In genomic region chr14:61107896-61108295, GRCh38 we compare ENCODE assay signal across 23 cellular contexts.
DNase-seq lines count a peak whose midpoint lies in the region; FAIRE-seq and TF ChIP-seq lines count a peak whose summit lies in the region.
"Had no signal": no experiment of that assay in that cellular context is flagged by ENCODE, and none has a peak within 500 bp of the region (broad histone marks: within the 10 kb centered on the region; RNA-seq: fewer than 3 reads in every experiment).

No MANE protein-coding gene starts in this region.

- H3K36me3 ChIP-seq in A673 (ENCODE audit: insufficient read depth, low read length, poor library complexity, severe bottlenecking) (no peaks in the 10 kb centered on the region), Karpas-422 (ENCODE audit: insufficient read depth, low read length) (no peaks in the 10 kb centered on the region), endothelial cell of umbilical vein (ENCODE audit: control insufficient read depth in 2 of 2, extremely low read depth in 1 of 2, insufficient read depth in 2 of 2, low read length in 2 of 2) (no peaks in the 10 kb centered on the region), HAP-1 (replicated peaks) (no peaks in the 10 kb centered on the region)
- H3K36me3 ChIP-seq: SJSA1 had no signal

- H3K27ac ChIP-seq in A673 (ENCODE audit: low read depth, low read length, poor library complexity, severe bottlenecking) (peak overlapping the region; percentile 51), Karpas-422 (ENCODE audit: low read length) (peak overlapping the region; percentile 89), endothelial cell of umbilical vein (ENCODE audit: insufficient read depth, low read depth, low read length) (no peak overlapping the region)
- H3K27ac ChIP-seq: 22Rv1, SJSA1 had no signal

- peaks cover 4% of the 10 kb centered on the region; the same call in 1 of the 2 replicates for H3K79me2 ChIP-seq in Karpas-422 (ENCODE audit: low read length)
- H3K79me2 ChIP-seq in endothelial cell of umbilical vein (ENCODE audit: control insufficient read depth, insufficient read depth, low read length) = no peaks in the 10 kb centered on the region

- H3K27ac Mint-ChIP-seq in neural crest cell (ENCODE audit: unreplicated experiment) = peak overlapping the region; percentile 68
- H3K27ac Mint-ChIP-seq: B cell, IgD-negative memory B cell had no signal

- no peak for DNase-seq in A673 (ENCODE audit: low spot score)
- no peak for DNase-seq in Karpas-422
- peak; percentile 13 for DNase-seq in endothelial cell of umbilical vein (ENCODE audit: low read depth, low spot score)
- DNase-seq in neural crest cell (ENCODE audit: low read depth, low spot score) = no peak
- DNase-seq in SK-N-DZ (ENCODE audit: low spot score) = no peak
- DNase-seq in activated CD4-positive, CD25-positive, alpha-beta regulatory T cell treated with anti-CD3 and anti-CD28 coated beads, Interleukin-2, amount 50 U/mL, for 72 hours = no peak
- DNase-seq in HK-2 (ENCODE audit: unreplicated experiment) = no peak
- no peak for DNase-seq in HAP-1 (ENCODE audit: low spot score in 2 of 2)
- DNase-seq: DMS79, MV-4-11, NCI-H1105 treated with DMSO at 0.1 percent for 48 hours, NCI-H1694, NCI-H2081, NCI-H2171, NCI-H345, NCI-H524, OCI-M1 had no signal

- BruUV-seq in A673 (replicated peaks; lab: Mats Ljungman, UMichigan) = no TSS peak
- no TSS peak for BruUV-seq in endothelial cell of umbilical vein (replicated peaks; lab: Mats Ljungman, UMichigan)

- H3K9me3 Mint-ChIP-seq in neural crest cell = no peaks in the 10 kb centered on the region

- no peak overlapping the region for H3K4me3 Mint-ChIP-seq in neural crest cell
- H3K4me3 Mint-ChIP-seq: B cell, IgD-negative memory B cell had no signal

- H3K9ac ChIP-seq in Karpas-422 (ENCODE audit: low read length) (peak overlapping the region; percentile 50), endothelial cell of umbilical vein (replicated peaks; ENCODE audit: extremely low read depth, insufficient read depth, low read length) (no peak overlapping the region)

- in situ Hi-C loops in HAP-1 (cut with MboI; ENCODE audit: low sequenced_read_pairs) = no loop called here

- H3K4me2 ChIP-seq in Karpas-422 (ENCODE audit: low read depth, low read length, poor library complexity, severe bottlenecking) = peak overlapping the region; percentile 1
- no peak overlapping the region for H3K4me2 ChIP-seq in endothelial cell of umbilical vein (ENCODE audit: insufficient read depth, low read length)

- H2AFZ ChIP-seq in Karpas-422 (ENCODE audit: low read length) (no peak overlapping the region), endothelial cell of umbilical vein (ENCODE audit: low read depth, low read length) (peak overlapping the region; percentile 13)

- no peak overlapping the region for H3K4me3 ChIP-seq in A673 (ENCODE audit: low read depth, low read length, poor library complexity, severe bottlenecking)
- no peak overlapping the region for H3K4me3 ChIP-seq in Karpas-422 (ENCODE audit: low read length)
- H3K4me3 ChIP-seq in endothelial cell of umbilical vein (replicated peaks in 1 of 3; ENCODE audit: insufficient read depth in 1 of 3, low read depth in 1 of 3, low read length in 3 of 3) = no peak overlapping the region
- H3K4me3 ChIP-seq in HAP-1 = no peak overlapping the region
- H3K4me3 ChIP-seq: SJSA1 had no signal

- H3K27me3 Mint-ChIP-seq in neural crest cell (ENCODE audit: low read depth) = no peaks in the 10 kb centered on the region

- H3K27me3 ChIP-seq in A673 (replicated peaks; ENCODE audit: insufficient read depth, low read depth, low read length, poor library complexity) (no peaks in the 10 kb centered on the region), Karpas-422 (ENCODE audit: low read length) (no peaks in the 10 kb centered on the region), endothelial cell of umbilical vein (ENCODE audit: control insufficient read depth in 2 of 2, insufficient read depth in 2 of 2, low read length in 2 of 2) (no peaks in the 10 kb centered on the region), HAP-1 (ENCODE audit: low read depth) (no peaks in the 10 kb centered on the region)
- H3K27me3 ChIP-seq: SJSA1 had no signal

- dilution Hi-C loops in endothelial cell of umbilical vein (cut with MboI; ENCODE audit: extremely low pct_ligation_motif_present, low sequenced_read_pairs) = no loop called here

- POLR2A ChIA-PET in A673 (lab: Charles Lee; ENCODE audit: low non-redundant PET) = no interaction called here
- POLR2A ChIA-PET in endothelial cell of umbilical vein (lab: Charles Lee) = no interaction called here

- H3K9me2 ChIP-seq in Karpas-422 (replicated peaks; ENCODE audit: insufficient read depth, low read length) = no peaks in the 10 kb centered on the region

- TF ChIP-seq CTCF in A673 (conservative IDR thresholded peaks at IDR 0.05; ENCODE audit: low read depth, low read length) (no peak), endothelial cell of umbilical vein (IDR thresholded peaks at IDR 0.05; ENCODE audit: extremely low read depth in 1 of 2, insufficient read depth in 1 of 2, low read depth in 1 of 2, low read length in 2 of 2) (no peak), neural crest cell (conservative IDR thresholded peaks at IDR 0.05) (no peak)

- H3K9me3 ChIP-seq in A673 (ENCODE audit: low read depth, low read length, poor library complexity, severe bottlenecking) = no peaks in the 10 kb centered on the region
- no peaks in the 10 kb centered on the region for H3K9me3 ChIP-seq in Karpas-422 (ENCODE audit: low read length)
- no peaks in the 10 kb centered on the region for H3K9me3 ChIP-seq in endothelial cell of umbilical vein (replicated peaks; ENCODE audit: control insufficient read depth, insufficient read depth, low read length)
- no peaks in the 10 kb centered on the region for H3K9me3 ChIP-seq in HAP-1
- H3K9me3 ChIP-seq: SJSA1 had no signal

- H3K4me1 ChIP-seq in A673 (ENCODE audit: insufficient read depth, low read length, poor library complexity, severe bottlenecking) = peaks cover 83% of the 10 kb centered on the region
- peaks cover 75% of the 10 kb centered on the region for H3K4me1 ChIP-seq in Karpas-422 (ENCODE audit: low read length)
- peaks cover 30% of the 10 kb centered on the region for H3K4me1 ChIP-seq in endothelial cell of umbilical vein (ENCODE audit: control insufficient read depth, extremely low read depth, insufficient read depth, low read length)
- H3K4me1 ChIP-seq in HAP-1 = no peaks in the 10 kb centered on the region

- no peak for TF ChIP-seq POLR2A in endothelial cell of umbilical vein (IDR thresholded peaks at IDR 0.05; ENCODE audit: low read depth, low read length)

- CTCF ChIA-PET in A673 (lab: Charles Lee) = no interaction called here
- CTCF ChIA-PET in endothelial cell of umbilical vein (lab: Charles Lee) = interaction anchor here (1.2 kb wide), 1 partner anchor 127 kb away, joined by 3 read pairs; the partner anchor contains the start of genes SLC38A6 and TRMT5

- intact Hi-C loops in A673 (cut with micrococcal nuclease; ENCODE audit: unreplicated experiment) (loop anchor here (5.0 kb wide), 1 partner anchor 39 kb away; no protein-coding TSS in a partner anchor), endothelial cell of umbilical vein (cut with micrococcal nuclease) (no loop called here)

- H4K20me1 ChIP-seq in Karpas-422 (ENCODE audit: insufficient read depth, low read depth, low read length) = no peaks in the 10 kb centered on the region
- no peaks in the 10 kb centered on the region for H4K20me1 ChIP-seq in endothelial cell of umbilical vein (replicated peaks; ENCODE audit: control insufficient read depth, extremely low read depth, insufficient read depth, low read length)

- no peaks in the 10 kb centered on the region for H3K9me1 ChIP-seq in endothelial cell of umbilical vein (replicated peaks; ENCODE audit: control insufficient read depth, extremely low read depth, insufficient read depth, low read length)

- H3K4me1 Mint-ChIP-seq in neural crest cell = peaks cover 34% of the 10 kb centered on the region

- no peaks in the 10 kb centered on the region for H3K36me3 Mint-ChIP-seq in neural crest cell (ENCODE audit: low read depth)

- no peak for FAIRE-seq in endothelial cell of umbilical vein (lab: Jason Lieb, UNC)
- FAIRE-seq: D721Med, RCC 7860 had no signal

TF ChIP-seq in endothelial cell of umbilical vein, 7 proteins besides CTCF, POLR2A, EP300 and RAD21:
- TF ChIP-seq EZH2 (IDR thresholded peaks at IDR 0.05; ENCODE audit: borderline replicate concordance, low read depth, low read length, severe bottlenecking) = no peak
- no peak for TF ChIP-seq POLR2AphosphoS5 (IDR thresholded peaks at IDR 0.05; ENCODE audit: insufficient read depth, low read depth, low read length)
- no peak for TF ChIP-seq GATA2 (IDR thresholded peaks at IDR 0.05; ENCODE audit: insufficient read depth, insufficient read length, low read depth, low read length)
- TF ChIP-seq FOS (IDR thresholded peaks at IDR 0.05; ENCODE audit: borderline replicate concordance, insufficient read depth, low read length) = no peak
- no peak for TF ChIP-seq MAX (IDR thresholded peaks at IDR 0.05; ENCODE audit: insufficient read depth, insufficient read length)
- TF ChIP-seq MYC (IDR thresholded peaks at IDR 0.05; ENCODE audit: low read depth, low read length) = no peak
- no peak for TF ChIP-seq JUN (IDR thresholded peaks at IDR 0.05; ENCODE audit: borderline replicate concordance, insufficient read depth, insufficient read length, low read depth)
